1 cellular context compared by ENCODE assay signal in the genomic region with DNA sequence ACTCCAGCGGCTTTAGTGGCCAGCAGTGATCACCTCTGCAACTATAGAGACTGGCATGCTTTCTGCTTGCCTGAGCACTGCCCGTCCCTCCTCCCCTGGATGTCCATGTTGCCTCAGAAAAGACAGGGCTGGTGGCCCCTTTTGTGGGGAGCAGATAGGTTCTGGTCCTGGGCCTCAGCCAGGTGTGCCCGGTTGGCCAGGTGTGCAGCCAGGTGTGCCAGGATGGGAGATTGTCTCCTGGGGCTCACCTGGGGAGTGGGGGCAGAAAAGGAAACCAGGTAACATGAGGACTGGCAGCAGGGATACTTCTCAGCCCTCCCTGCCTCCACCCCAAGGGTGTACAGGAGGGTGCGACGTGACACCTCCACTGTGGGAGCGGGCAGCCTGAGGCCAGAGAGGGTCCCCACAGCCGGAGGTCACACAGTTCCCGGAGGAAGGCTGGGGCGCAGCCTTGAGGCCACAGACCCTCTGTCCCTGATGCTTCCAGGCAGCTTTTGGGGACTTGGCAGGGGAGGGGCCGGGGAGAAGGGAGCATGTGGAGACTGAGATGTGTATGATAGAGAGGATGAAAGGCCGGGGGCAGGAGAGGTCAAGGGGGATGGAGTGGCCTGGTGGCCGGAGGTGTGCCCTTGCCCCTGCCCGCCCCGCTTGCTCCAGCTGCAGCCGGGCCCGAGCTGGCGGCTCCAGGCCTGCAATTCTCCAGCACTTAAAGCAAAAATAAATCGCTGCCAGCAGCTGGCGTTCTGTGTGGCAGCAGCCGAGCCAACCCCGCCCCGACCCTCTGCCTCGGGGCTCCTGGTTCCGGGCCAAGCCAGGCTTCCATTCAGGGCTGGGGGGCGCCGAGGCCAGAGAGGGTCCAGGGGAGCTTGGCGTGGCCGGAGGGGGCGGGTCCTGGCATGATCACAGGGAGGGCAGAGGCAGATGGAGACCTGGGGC.
TF ChIP-seq lines count a peak whose summit lies in the region.

No MANE protein-coding gene starts in this region.

TF ChIP-seq in SK-N-SH, 30 proteins besides CTCF, POLR2A, EP300 and RAD21 (continued from another document):
- TF ChIP-seq, protein P1, sequence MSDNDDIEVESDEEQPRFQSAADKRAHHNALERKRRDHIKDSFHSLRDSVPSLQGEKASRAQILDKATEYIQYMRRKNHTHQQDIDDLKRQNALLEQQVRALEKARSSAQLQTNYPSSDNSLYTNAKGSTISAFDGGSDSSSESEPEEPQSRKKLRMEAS (IDR thresholded peaks at IDR 0.05; ENCODE audit: low read depth): no peak
- TF ChIP-seq, protein P2, sequence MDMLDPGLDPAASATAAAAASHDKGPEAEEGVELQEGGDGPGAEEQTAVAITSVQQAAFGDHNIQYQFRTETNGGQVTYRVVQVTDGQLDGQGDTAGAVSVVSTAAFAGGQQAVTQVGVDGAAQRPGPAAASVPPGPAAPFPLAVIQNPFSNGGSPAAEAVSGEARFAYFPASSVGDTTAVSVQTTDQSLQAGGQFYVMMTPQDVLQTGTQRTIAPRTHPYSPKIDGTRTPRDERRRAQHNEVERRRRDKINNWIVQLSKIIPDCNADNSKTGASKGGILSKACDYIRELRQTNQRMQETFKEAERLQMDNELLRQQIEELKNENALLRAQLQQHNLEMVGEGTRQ (IDR thresholded peaks at IDR 0.05; ENCODE audit: borderline replicate concordance, low read depth, low read length): no peak
- TF ChIP-seq TCF12 (IDR thresholded peaks at IDR 0.05) (no peak), FOSL2 (IDR thresholded peaks at IDR 0.05; ENCODE audit: borderline replicate concordance, low read depth) (no peak)
